In genomic region chr7:2555121-2556052, GRCh38 we compare ENCODE assay signal across 1 cellular context.
TF ChIP-seq lines count a peak whose summit lies in the region.

BRAT1 (minus strand) TSS chr7:2555524; CDS start chr7:2554431, 1,093 bp downstream.

TF ChIP-seq in K562, 482 proteins besides CTCF, POLR2A, EP300 and RAD21 (continued from another document and continues in another):
- TF ChIP-seq, protein P1, sequence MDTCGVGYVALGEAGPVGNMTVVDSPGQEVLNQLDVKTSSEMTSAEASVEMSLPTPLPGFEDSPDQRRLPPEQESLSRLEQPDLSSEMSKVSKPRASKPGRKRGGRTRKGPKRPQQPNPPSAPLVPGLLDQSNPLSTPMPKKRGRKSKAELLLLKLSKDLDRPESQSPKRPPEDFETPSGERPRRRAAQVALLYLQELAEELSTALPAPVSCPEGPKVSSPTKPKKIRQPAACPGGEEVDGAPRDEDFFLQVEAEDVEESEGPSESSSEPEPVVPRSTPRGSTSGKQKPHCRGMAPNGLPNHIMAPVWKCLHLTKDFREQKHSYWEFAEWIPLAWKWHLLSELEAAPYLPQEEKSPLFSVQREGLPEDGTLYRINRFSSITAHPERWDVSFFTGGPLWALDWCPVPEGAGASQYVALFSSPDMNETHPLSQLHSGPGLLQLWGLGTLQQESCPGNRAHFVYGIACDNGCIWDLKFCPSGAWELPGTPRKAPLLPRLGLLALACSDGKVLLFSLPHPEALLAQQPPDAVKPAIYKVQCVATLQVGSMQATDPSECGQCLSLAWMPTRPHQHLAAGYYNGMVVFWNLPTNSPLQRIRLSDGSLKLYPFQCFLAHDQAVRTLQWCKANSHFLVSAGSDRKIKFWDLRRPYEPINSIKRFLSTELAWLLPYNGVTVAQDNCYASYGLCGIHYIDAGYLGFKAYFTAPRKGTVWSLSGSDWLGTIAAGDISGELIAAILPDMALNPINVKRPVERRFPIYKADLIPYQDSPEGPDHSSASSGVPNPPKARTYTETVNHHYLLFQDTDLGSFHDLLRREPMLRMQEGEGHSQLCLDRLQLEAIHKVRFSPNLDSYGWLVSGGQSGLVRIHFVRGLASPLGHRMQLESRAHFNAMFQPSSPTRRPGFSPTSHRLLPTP (IDR thresholded peaks at IDR 0.05; ENCODE audit: borderline replicate concordance, extremely low read depth, insufficient read length) = no peak
- TF ChIP-seq NONO (IDR thresholded peaks at IDR 0.05; ENCODE audit: low read depth in 2 of 2, low read length in 1 of 2) (peak; percentile 50 to 100; a peak in 3 of 4 replicates), NR2C2 (CRISPR knock-in tag; IDR thresholded peaks at IDR 0.05) (no peak), NR2C2 (tag; IDR thresholded peaks at IDR 0.05) (peak; percentile 45; the same call in 1 of the 2 replicates), MECOM (CRISPR knock-in tag; IDR thresholded peaks at IDR 0.05) (no peak), HNRNPUL1 (IDR thresholded peaks at IDR 0.05; ENCODE audit: low read length) (no peak), SOX6 (IDR thresholded peaks at IDR 0.05) (no peak), BHLHE40 (IDR thresholded peaks at IDR 0.05; ENCODE audit: low read length) (peak; percentile 89), BRF1 (IDR thresholded peaks at IDR 0.05; ENCODE audit: borderline replicate concordance, extremely low read depth, insufficient read length) (no peak), RBM14 (IDR thresholded peaks at IDR 0.05; ENCODE audit: borderline replicate concordance, insufficient read depth, low read depth, low read length) (0 out of 2 replicates have a peak, but pooled peaks have one; percentile 76), KDM4B (IDR thresholded peaks at IDR 0.05; ENCODE audit: borderline replicate concordance in 2 of 2, low read depth in 1 of 2) (peak in 1 of 2 experiments; percentile 73; a peak in 1 of 4 replicates), ELF4 (CRISPR knock-in tag; IDR thresholded peaks at IDR 0.05) (0 out of 2 replicates have a peak, but pooled peaks have one; percentile 42), POLR2AphosphoS2 (IDR thresholded peaks at IDR 0.05; ENCODE audit: low read length) (no peak), ZNF143 (CRISPR knock-in tag; IDR thresholded peaks at IDR 0.05) (no peak), JUND (IDR thresholded peaks at IDR 0.05; ENCODE audit: borderline replicate concordance, low read depth, low read length) (peak; percentile 96), JUND (tag; IDR thresholded peaks at IDR 0.05; ENCODE audit: borderline replicate concordance, low read depth, low read length) (no peak), NFYB (IDR thresholded peaks at IDR 0.05; ENCODE audit: extremely low read depth, insufficient read length) (no peak), E2F8 (IDR thresholded peaks at IDR 0.05; ENCODE audit: low read depth, partially characterized antibody) (no peak), SMAD3 (CRISPR knock-in tag; conservative IDR thresholded peaks at IDR 0.05) (no peak), ZNF311 (CRISPR knock-in tag; IDR thresholded peaks at IDR 0.05) (no peak), HDAC8 (tag; IDR thresholded peaks at IDR 0.05) (no peak), RBM34 (IDR thresholded peaks at IDR 0.05; ENCODE audit: borderline replicate concordance, insufficient read depth, low read length) (no peak), GATAD2A (IDR thresholded peaks at IDR 0.05) (peak; percentile 61; the same call in 1 of the 2 replicates), MED1 (CRISPR knock-in tag; IDR thresholded peaks at IDR 0.05; ENCODE audit: borderline replicate concordance) (no peak), ZNF239 (CRISPR knock-in tag; IDR thresholded peaks at IDR 0.05) (no peak), SMARCA4 (IDR thresholded peaks at IDR 0.05) (no peak), ZNF407 (IDR thresholded peaks at IDR 0.05; ENCODE audit: low read depth) (0 out of 2 replicates have a peak, but pooled peaks have one; percentile 9), ZC3H11A (IDR thresholded peaks at IDR 0.05; ENCODE audit: low read depth, low read length) (no peak), NFE2 (IDR thresholded peaks at IDR 0.05; ENCODE audit: low read depth) (no peak), CSDE1 (IDR thresholded peaks at IDR 0.05) (no peak), PHF20 (IDR thresholded peaks at IDR 0.05; ENCODE audit: partially characterized antibody) (peak; percentile 27), PHF8 (IDR thresholded peaks at IDR 0.05; ENCODE audit: borderline replicate concordance, low read length) (peak; percentile 68), ZNF75A (CRISPR knock-in tag; IDR thresholded peaks at IDR 0.05) (no peak)
- TF ChIP-seq, protein P2, sequence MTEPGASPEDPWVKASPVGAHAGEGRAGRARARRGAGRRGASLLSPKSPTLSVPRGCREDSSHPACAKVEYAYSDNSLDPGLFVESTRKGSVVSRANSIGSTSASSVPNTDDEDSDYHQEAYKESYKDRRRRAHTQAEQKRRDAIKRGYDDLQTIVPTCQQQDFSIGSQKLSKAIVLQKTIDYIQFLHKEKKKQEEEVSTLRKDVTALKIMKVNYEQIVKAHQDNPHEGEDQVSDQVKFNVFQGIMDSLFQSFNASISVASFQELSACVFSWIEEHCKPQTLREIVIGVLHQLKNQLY (CRISPR knock-in tag; conservative IDR thresholded peaks at IDR 0.05) = no peak
- TF ChIP-seq, protein P3, sequence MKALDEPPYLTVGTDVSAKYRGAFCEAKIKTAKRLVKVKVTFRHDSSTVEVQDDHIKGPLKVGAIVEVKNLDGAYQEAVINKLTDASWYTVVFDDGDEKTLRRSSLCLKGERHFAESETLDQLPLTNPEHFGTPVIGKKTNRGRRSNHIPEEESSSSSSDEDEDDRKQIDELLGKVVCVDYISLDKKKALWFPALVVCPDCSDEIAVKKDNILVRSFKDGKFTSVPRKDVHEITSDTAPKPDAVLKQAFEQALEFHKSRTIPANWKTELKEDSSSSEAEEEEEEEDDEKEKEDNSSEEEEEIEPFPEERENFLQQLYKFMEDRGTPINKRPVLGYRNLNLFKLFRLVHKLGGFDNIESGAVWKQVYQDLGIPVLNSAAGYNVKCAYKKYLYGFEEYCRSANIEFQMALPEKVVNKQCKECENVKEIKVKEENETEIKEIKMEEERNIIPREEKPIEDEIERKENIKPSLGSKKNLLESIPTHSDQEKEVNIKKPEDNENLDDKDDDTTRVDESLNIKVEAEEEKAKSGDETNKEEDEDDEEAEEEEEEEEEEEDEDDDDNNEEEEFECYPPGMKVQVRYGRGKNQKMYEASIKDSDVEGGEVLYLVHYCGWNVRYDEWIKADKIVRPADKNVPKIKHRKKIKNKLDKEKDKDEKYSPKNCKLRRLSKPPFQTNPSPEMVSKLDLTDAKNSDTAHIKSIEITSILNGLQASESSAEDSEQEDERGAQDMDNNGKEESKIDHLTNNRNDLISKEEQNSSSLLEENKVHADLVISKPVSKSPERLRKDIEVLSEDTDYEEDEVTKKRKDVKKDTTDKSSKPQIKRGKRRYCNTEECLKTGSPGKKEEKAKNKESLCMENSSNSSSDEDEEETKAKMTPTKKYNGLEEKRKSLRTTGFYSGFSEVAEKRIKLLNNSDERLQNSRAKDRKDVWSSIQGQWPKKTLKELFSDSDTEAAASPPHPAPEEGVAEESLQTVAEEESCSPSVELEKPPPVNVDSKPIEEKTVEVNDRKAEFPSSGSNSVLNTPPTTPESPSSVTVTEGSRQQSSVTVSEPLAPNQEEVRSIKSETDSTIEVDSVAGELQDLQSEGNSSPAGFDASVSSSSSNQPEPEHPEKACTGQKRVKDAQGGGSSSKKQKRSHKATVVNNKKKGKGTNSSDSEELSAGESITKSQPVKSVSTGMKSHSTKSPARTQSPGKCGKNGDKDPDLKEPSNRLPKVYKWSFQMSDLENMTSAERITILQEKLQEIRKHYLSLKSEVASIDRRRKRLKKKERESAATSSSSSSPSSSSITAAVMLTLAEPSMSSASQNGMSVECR (CRISPR knock-in tag; IDR thresholded peaks at IDR 0.05) = peak; percentile 82
- TF ChIP-seq, protein P4, sequence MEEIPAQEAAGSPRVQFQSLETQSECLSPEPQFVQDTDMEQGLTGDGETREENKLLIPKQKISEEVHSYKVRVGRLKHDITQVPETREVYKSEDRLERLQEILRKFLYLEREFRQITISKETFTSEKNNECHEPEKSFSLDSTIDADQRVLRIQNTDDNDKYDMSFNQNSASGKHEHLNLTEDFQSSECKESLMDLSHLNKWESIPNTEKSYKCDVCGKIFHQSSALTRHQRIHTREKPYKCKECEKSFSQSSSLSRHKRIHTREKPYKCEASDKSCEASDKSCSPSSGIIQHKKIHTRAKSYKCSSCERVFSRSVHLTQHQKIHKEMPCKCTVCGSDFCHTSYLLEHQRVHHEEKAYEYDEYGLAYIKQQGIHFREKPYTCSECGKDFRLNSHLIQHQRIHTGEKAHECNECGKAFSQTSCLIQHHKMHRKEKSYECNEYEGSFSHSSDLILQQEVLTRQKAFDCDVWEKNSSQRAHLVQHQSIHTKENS (CRISPR knock-in tag; IDR thresholded peaks at IDR 0.05) = no peak
- TF ChIP-seq, protein P5, sequence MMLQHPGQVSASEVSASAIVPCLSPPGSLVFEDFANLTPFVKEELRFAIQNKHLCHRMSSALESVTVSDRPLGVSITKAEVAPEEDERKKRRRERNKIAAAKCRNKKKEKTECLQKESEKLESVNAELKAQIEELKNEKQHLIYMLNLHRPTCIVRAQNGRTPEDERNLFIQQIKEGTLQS (IDR thresholded peaks at IDR 0.05) = no peak
- TF ChIP-seq, protein P5 (CRISPR knock-in tag; conservative IDR thresholded peaks at IDR 0.05) = no peak
